ENCODE assay signal across 18 cellular contexts in the genomic region with DNA sequence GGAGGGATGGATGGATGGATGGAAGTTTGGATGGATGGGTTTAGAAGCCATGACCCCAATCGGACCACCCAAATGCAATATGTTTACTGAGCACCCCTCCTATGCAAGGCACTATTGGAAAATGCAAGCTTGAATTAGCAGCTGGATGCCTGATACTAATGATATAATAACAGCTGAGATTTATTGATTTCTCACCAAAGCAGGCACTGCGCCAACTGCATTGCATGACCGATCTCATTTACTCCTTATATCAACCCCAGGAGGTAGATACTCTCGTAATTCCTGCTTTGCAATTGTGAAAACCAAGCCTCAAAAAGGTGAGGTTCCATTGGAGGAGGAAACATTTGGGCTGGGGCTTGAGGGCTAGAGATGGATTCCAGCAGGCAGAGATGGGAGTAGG.
"Had no signal": no experiment of that assay in that cellular context is flagged by ENCODE, and none has a peak within 500 bp of the region (broad histone marks: within the 10 kb centered on the region; RNA-seq: fewer than 3 reads in every experiment).

No MANE protein-coding gene starts in this region.

- H3K36me3 Mint-ChIP-seq: activated naive CD8-positive, alpha-beta T cell; naive B cell had no signal

- H3K27me3 ChIP-seq: pancreas, upper lobe of left lung had no signal

- H3K9me3 Mint-ChIP-seq: activated T-cell treated with anti-CD3 and anti-CD28 coated beads, Interleukin-2, amount 50 U/mL, for 4 hours had no signal

- FAIRE-seq: endometrium, pancreas had no signal

- H3K36me3 ChIP-seq: lower lobe of right lung, pancreas, upper lobe of left lung had no signal

- DNase-seq: activated CD4-positive, alpha-beta T cell treated with anti-CD3 and anti-CD28 coated beads for 1 hour; activated CD4-positive, alpha-beta T cell treated with anti-CD3 and anti-CD28 coated beads, Interleukin-2, amount 50 U/mL, for 48 hours; activated effector memory CD4-positive, alpha-beta T cell treated with anti-CD3 and anti-CD28 coated beads, Interleukin-2, amount 50 U/mL, for 16 hours; activated T-cell treated with anti-CD3 and anti-CD28 coated beads, Interleukin-2, amount 50 U/mL, for 4 hours; cerebellar nuclear complex; foreskin fibroblast; left cardiac atrium; lower lobe of right lung; midbrain; naive B cell; stimulated activated CD4-positive, alpha-beta T cell treated with anti-CD3 and anti-CD28 coated beads, Interleukin-4, amount 100 ng/mL, for 1 hour; stimulated activated CD8-positive, alpha-beta memory T cell treated with anti-CD3 and anti-CD28 coated beads, Interleukin-4, amount 100 ng/mL, for 48 hours; stimulated activated naive CD8-positive, alpha-beta T cell treated with anti-CD3 and anti-CD28 coated beads, Interleukin-15, Interleukin-2, amounts not matched to agents 100 U/mL and 50 U/mL, for 24 hours; upper lobe of left lung had no signal

- H3K27ac Mint-ChIP-seq: activated naive CD8-positive, alpha-beta T cell; naive B cell had no signal

- H3K4me1 ChIP-seq: lower lobe of right lung, pancreas, upper lobe of left lung had no signal

- H3K9me3 ChIP-seq: lower lobe of right lung, pancreas, upper lobe of left lung had no signal

- H3K4me3 ChIP-seq: lower lobe of right lung, pancreas, upper lobe of left lung had no signal

- ATAC-seq: activated T-cell treated with anti-CD3 and anti-CD28 coated beads, Interleukin-2, amount 50 U/mL, for 4 hours; esophagus mucosa; left cardiac atrium; lower lobe of right lung; stimulated activated naive CD8-positive, alpha-beta T cell treated with anti-CD3 and anti-CD28 coated beads, Interleukin-15, Interleukin-2, amounts not matched to agents 100 U/mL and 50 U/mL, for 24 hours had no signal

- H3K4me3 Mint-ChIP-seq: activated naive CD8-positive, alpha-beta T cell; activated T-cell treated with anti-CD3 and anti-CD28 coated beads, Interleukin-2, amount 50 U/mL, for 4 hours; naive B cell had no signal

- H3K27ac ChIP-seq: lower lobe of right lung, pancreas, upper lobe of left lung had no signal
